8 cellular contexts compared by ENCODE assay signal in genomic region chr3:53744351-53744750, GRCh38.
A peak's percentile ranks its signal among the peaks of the same experiment; 100 is the strongest.
DNase-seq lines count a peak whose midpoint lies in the region; TF ChIP-seq lines count a peak whose summit lies in the region.

No MANE protein-coding gene starts in this region.

- TF ChIP-seq POLR2A in transverse colon (IDR thresholded peaks at IDR 0.05), result no peak

- intact Hi-C loops in dendritic cell treated with granulocyte-macrophage colony-stimulating factor and Interleukin-4, amounts not matched to agents 40 ng/mL and 50 ng/mL, for 4 days (cut with micrococcal nuclease), result no loop called here
- intact Hi-C loops in transverse colon (cut with DNase I; ENCODE audit: low total_unique reads), result no loop called here

- no peaks in the 10 kb centered on the region for H3K27me3 ChIP-seq in transverse colon

- 50% methylated on average over 8 of the region's 8 CpGs; no CpG with 5 or more reads in 1 of the 2 donors for WGBS in transverse colon (ENCODE audit: low coverage in 1 of 2), 2 donors

- H3K9me3 Mint-ChIP-seq in dendritic cell treated with granulocyte-macrophage colony-stimulating factor and Interleukin-4, amounts not matched to agents 40 ng/mL and 50 ng/mL, for 4 days, result no peaks in the 10 kb centered on the region

- TF ChIP-seq CTCF in transverse colon (IDR thresholded peaks at IDR 0.05), result peak in 1 of 5 experiments; percentile 4

- in situ Hi-C loops in transverse colon (cut with MboI; ENCODE audit: low pct_ligation_motif_present in 1 of 4, low pct_unique_long_range_greater_than_20kb in 1 of 4, low sequenced_read_pairs in 3 of 4), result no loop called here

- peaks cover 23% of the 10 kb centered on the region for H3K36me3 Mint-ChIP-seq in dendritic cell treated with granulocyte-macrophage colony-stimulating factor and Interleukin-4, amounts not matched to agents 40 ng/mL and 50 ng/mL, for 4 days (ENCODE audit: low read depth)

- peaks cover 56% of the 10 kb centered on the region for H3K4me1 Mint-ChIP-seq in dendritic cell treated with granulocyte-macrophage colony-stimulating factor and Interleukin-4, amounts not matched to agents 40 ng/mL and 50 ng/mL, for 4 days (ENCODE audit: low read depth)

- H3K36me3 ChIP-seq in transverse colon, result no peaks in the 10 kb centered on the region

- peaks cover 2% of the 10 kb centered on the region for H3K27me3 Mint-ChIP-seq in dendritic cell treated with granulocyte-macrophage colony-stimulating factor and Interleukin-4, amounts not matched to agents 40 ng/mL and 50 ng/mL, for 4 days

- peak; percentile 12 for DNase-seq in activated CD4-positive, alpha-beta T cell treated with anti-CD3 and anti-CD28 coated beads for 48 hours
- DNase-seq in activated CD4-positive, alpha-beta T cell treated with anti-CD3 and anti-CD28 coated beads, Interleukin-2, amount 50 U/mL, for 4 hours, result no peak
- DNase-seq in NCI-H2196 (lab: John Stamatoyannopoulos, UW; ENCODE audit: unreplicated experiment) (peak; percentile 61), transverse colon (peak; percentile 44), LoVo (ENCODE audit: low spot score) (no peak), islet precursor cell (no peak)
- DNase-seq in activated naive CD4-positive, alpha-beta T cell treated with anti-CD3 and anti-CD28 coated beads, Interleukin-2, amount 50 U/mL, for 16 hours, result no peak

- no peak for TF ChIP-seq EP300 in transverse colon (IDR thresholded peaks at IDR 0.05; ENCODE audit: low read depth)

- peak overlapping the region; percentile 61 for H3K27ac Mint-ChIP-seq in dendritic cell treated with granulocyte-macrophage colony-stimulating factor and Interleukin-4, amounts not matched to agents 40 ng/mL and 50 ng/mL, for 4 days

- H3K4me3 ChIP-seq in transverse colon, result no peak overlapping the region

- peak overlapping the region; percentile 38 for H3K4me3 Mint-ChIP-seq in dendritic cell treated with granulocyte-macrophage colony-stimulating factor and Interleukin-4, amounts not matched to agents 40 ng/mL and 50 ng/mL, for 4 days

- H3K4me1 ChIP-seq in transverse colon, result no peaks in the 10 kb centered on the region

- H3K27ac ChIP-seq in transverse colon, result no peak overlapping the region

- no peaks in the 10 kb centered on the region for H3K9me3 ChIP-seq in transverse colon

Comparison
In these comparisons a context has a peak if more than half of its experiments do, and no peak if none do; other contexts are left out.
1. DNase-seq: peak in activated CD4-positive, alpha-beta T cell treated with anti-CD3 and anti-CD28 coated beads for 48 hours (single experiment), NCI-H2196 (single experiment) and transverse colon (single experiment); none in activated CD4-positive, alpha-beta T cell treated with anti-CD3 and anti-CD28 coated beads, Interleukin-2, amount 50 U/mL, for 4 hours (0 of 2), activated naive CD4-positive, alpha-beta T cell treated with anti-CD3 and anti-CD28 coated beads, Interleukin-2, amount 50 U/mL, for 16 hours (single experiment), LoVo (single experiment) and islet precursor cell (single experiment).